1 cellular context compared by ENCODE assay signal in the genomic region with DNA sequence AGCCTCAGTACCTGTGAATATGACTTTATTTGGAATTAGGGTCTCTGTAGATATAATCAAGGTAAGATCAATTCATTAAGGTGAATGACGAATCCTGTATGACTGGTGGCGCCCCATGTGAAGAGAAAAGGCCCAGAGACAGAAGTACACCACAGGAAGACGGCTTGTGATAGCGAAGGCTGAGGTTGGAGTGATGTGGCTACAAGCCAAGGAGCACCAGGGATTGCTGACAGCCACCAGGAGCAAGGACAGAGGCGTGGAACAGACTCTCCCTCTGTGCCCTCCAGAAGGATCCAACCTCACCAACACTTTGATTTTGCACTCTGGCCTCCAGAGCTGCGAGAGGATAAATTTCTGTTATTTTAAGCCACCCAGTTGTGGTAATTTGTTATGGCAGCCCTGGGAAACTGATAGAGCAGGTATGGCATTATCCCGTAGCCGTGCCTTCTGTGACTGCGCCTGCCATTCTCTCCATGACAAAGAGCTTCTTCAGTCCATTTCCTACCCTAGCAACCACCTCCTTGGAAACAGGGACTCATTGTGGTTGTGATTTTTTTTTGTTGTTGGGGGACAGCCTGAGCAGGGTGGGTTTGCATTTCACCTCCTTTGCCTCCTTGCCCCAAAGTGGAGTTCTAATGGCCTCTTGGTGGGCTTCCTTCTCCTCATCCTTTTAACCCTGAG.
TF ChIP-seq lines count a peak whose summit lies in the region.

No MANE protein-coding gene starts in this region.

TF ChIP-seq in K562, 482 proteins besides CTCF, POLR2A, EP300 and RAD21:
- no peak for TF ChIP-seq PYGO2 (tag; IDR thresholded peaks at IDR 0.05)
- no peak for TF ChIP-seq TAF1 (IDR thresholded peaks at IDR 0.05; ENCODE audit: control insufficient read depth, extremely low read depth, insufficient read depth, low read length, severe bottlenecking)
- TF ChIP-seq HMG20A (CRISPR knock-in tag; conservative IDR thresholded peaks at IDR 0.05): no peak
- TF ChIP-seq ZNF778 (CRISPR knock-in tag; IDR thresholded peaks at IDR 0.05): no peak
- TF ChIP-seq NCOR1 (IDR thresholded peaks at IDR 0.05): no peak
- no peak for TF ChIP-seq TRIM28 (IDR thresholded peaks at IDR 0.05)
- TF ChIP-seq ZNF175 (CRISPR knock-in tag; IDR thresholded peaks at IDR 0.05; ENCODE audit: low read depth): no peak
- TF ChIP-seq CBX2 (IDR thresholded peaks at IDR 0.05; ENCODE audit: insufficient read depth, low read length, poor library complexity, severe bottlenecking): no peak
- TF ChIP-seq PHF21A (IDR thresholded peaks at IDR 0.05; ENCODE audit: borderline replicate concordance, low read depth): no peak
- no peak for TF ChIP-seq NFIX (CRISPR knock-in tag; IDR thresholded peaks at IDR 0.05; ENCODE audit: low read depth)
- TF ChIP-seq SIN3A (IDR thresholded peaks at IDR 0.05; ENCODE audit: borderline replicate concordance in 2 of 2, control insufficient read depth in 1 of 2, low read depth in 2 of 2, low read length in 2 of 2): no peak
- TF ChIP-seq KLF10 (CRISPR knock-in tag; IDR thresholded peaks at IDR 0.05): no peak
- TF ChIP-seq TAF7 (tag; IDR thresholded peaks at IDR 0.05): no peak
- TF ChIP-seq TARDBP (IDR thresholded peaks at IDR 0.05): no peak
- no peak for TF ChIP-seq ZNF79 (CRISPR knock-in tag; IDR thresholded peaks at IDR 0.05; ENCODE audit: low read depth)
- no peak for TF ChIP-seq SMAD2 (IDR thresholded peaks at IDR 0.05; ENCODE audit: low read depth, low read length)
- TF ChIP-seq DPF2 (IDR thresholded peaks at IDR 0.05): no peak
- TF ChIP-seq ZFP36 (IDR thresholded peaks at IDR 0.05; ENCODE audit: low read depth, low read length, partially characterized antibody): peak; percentile 23
- TF ChIP-seq, protein P1, sequence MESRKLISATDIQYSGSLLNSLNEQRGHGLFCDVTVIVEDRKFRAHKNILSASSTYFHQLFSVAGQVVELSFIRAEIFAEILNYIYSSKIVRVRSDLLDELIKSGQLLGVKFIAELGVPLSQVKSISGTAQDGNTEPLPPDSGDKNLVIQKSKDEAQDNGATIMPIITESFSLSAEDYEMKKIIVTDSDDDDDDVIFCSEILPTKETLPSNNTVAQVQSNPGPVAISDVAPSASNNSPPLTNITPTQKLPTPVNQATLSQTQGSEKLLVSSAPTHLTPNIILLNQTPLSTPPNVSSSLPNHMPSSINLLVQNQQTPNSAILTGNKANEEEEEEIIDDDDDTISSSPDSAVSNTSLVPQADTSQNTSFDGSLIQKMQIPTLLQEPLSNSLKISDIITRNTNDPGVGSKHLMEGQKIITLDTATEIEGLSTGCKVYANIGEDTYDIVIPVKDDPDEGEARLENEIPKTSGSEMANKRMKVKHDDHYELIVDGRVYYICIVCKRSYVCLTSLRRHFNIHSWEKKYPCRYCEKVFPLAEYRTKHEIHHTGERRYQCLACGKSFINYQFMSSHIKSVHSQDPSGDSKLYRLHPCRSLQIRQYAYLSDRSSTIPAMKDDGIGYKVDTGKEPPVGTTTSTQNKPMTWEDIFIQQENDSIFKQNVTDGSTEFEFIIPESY (CRISPR knock-in tag; IDR thresholded peaks at IDR 0.05): no peak
- no peak for TF ChIP-seq FUS (optimal IDR thresholded peaks at IDR 0.05; ENCODE audit: low read depth, low read length)
- TF ChIP-seq, protein P2, sequence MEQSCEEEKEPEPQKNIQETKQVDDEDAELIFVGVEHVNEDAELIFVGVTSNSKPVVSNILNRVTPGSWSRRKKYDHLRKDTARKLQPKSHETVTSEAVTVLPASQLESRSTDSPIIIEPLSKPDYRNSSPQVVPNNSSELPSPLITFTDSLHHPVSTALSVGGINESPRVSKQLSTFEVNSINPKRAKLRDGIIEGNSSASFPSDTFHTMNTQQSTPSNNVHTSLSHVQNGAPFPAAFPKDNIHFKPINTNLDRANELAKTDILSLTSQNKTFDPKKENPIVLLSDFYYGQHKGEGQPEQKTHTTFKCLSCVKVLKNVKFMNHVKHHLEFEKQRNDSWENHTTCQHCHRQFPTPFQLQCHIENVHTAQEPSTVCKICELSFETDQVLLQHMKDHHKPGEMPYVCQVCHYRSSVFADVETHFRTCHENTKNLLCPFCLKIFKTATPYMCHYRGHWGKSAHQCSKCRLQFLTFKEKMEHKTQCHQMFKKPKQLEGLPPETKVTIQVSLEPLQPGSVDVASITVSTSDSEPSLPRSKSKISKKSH (CRISPR knock-in tag; IDR thresholded peaks at IDR 0.05): no peak
- TF ChIP-seq RCOR1 (IDR thresholded peaks at IDR 0.05; ENCODE audit: borderline replicate concordance in 1 of 2, low read depth in 2 of 2, low read length in 2 of 2): peak in 1 of 2 experiments; percentile 58; a peak in 1 of 4 replicates
- no peak for TF ChIP-seq MIER1 (IDR thresholded peaks at IDR 0.05; ENCODE audit: low read depth)
- no peak for TF ChIP-seq KDM2B (CRISPR knock-in tag; IDR thresholded peaks at IDR 0.05)
- TF ChIP-seq, protein P3, sequence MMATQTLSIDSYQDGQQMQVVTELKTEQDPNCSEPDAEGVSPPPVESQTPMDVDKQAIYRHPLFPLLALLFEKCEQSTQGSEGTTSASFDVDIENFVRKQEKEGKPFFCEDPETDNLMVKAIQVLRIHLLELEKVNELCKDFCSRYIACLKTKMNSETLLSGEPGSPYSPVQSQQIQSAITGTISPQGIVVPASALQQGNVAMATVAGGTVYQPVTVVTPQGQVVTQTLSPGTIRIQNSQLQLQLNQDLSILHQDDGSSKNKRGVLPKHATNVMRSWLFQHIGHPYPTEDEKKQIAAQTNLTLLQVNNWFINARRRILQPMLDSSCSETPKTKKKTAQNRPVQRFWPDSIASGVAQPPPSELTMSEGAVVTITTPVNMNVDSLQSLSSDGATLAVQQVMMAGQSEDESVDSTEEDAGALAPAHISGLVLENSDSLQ (IDR thresholded peaks at IDR 0.05): no peak
- TF ChIP-seq NFIC (IDR thresholded peaks at IDR 0.05): peak; percentile 61
- TF ChIP-seq SNIP1 (IDR thresholded peaks at IDR 0.05; ENCODE audit: low read depth): no peak
- no peak for TF ChIP-seq ZKSCAN3 (CRISPR knock-in tag; IDR thresholded peaks at IDR 0.05)
- TF ChIP-seq RFX1 (IDR thresholded peaks at IDR 0.05): peak; percentile 28; the same call in 1 of the 2 replicates
- no peak for TF ChIP-seq HOXB6 (CRISPR knock-in tag; IDR thresholded peaks at IDR 0.05; ENCODE audit: borderline replicate concordance)
- TF ChIP-seq CBX1 (IDR thresholded peaks at IDR 0.05; ENCODE audit: low read depth): no peak
- no peak for TF ChIP-seq ZNF212 (CRISPR knock-in tag; IDR thresholded peaks at IDR 0.05)
- TF ChIP-seq, protein P4, sequence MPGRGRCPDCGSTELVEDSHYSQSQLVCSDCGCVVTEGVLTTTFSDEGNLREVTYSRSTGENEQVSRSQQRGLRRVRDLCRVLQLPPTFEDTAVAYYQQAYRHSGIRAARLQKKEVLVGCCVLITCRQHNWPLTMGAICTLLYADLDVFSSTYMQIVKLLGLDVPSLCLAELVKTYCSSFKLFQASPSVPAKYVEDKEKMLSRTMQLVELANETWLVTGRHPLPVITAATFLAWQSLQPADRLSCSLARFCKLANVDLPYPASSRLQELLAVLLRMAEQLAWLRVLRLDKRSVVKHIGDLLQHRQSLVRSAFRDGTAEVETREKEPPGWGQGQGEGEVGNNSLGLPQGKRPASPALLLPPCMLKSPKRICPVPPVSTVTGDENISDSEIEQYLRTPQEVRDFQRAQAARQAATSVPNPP (IDR thresholded peaks at IDR 0.05; ENCODE audit: borderline replicate concordance, insufficient read depth, insufficient read length): no peak
- TF ChIP-seq ZNF263 (CRISPR knock-in tag; IDR thresholded peaks at IDR 0.05; ENCODE audit: borderline replicate concordance): peak; percentile 39; the same call in 1 of the 2 replicates
- no peak for TF ChIP-seq SREBF2 (CRISPR knock-in tag; IDR thresholded peaks at IDR 0.05)
- no peak for TF ChIP-seq SRSF1 (IDR thresholded peaks at IDR 0.05; ENCODE audit: low read depth, low read length)
- TF ChIP-seq, protein P5, sequence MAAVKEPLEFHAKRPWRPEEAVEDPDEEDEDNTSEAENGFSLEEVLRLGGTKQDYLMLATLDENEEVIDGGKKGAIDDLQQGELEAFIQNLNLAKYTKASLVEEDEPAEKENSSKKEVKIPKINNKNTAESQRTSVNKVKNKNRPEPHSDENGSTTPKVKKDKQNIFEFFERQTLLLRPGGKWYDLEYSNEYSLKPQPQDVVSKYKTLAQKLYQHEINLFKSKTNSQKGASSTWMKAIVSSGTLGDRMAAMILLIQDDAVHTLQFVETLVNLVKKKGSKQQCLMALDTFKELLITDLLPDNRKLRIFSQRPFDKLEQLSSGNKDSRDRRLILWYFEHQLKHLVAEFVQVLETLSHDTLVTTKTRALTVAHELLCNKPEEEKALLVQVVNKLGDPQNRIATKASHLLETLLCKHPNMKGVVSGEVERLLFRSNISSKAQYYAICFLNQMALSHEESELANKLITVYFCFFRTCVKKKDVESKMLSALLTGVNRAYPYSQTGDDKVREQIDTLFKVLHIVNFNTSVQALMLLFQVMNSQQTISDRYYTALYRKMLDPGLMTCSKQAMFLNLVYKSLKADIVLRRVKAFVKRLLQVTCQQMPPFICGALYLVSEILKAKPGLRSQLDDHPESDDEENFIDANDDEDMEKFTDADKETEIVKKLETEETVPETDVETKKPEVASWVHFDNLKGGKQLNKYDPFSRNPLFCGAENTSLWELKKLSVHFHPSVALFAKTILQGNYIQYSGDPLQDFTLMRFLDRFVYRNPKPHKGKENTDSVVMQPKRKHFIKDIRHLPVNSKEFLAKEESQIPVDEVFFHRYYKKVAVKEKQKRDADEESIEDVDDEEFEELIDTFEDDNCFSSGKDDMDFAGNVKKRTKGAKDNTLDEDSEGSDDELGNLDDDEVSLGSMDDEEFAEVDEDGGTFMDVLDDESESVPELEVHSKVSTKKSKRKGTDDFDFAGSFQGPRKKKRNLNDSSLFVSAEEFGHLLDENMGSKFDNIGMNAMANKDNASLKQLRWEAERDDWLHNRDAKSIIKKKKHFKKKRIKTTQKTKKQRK (IDR thresholded peaks at IDR 0.05; ENCODE audit: borderline replicate concordance, low read depth, low read length): no peak
- TF ChIP-seq, protein P6, sequence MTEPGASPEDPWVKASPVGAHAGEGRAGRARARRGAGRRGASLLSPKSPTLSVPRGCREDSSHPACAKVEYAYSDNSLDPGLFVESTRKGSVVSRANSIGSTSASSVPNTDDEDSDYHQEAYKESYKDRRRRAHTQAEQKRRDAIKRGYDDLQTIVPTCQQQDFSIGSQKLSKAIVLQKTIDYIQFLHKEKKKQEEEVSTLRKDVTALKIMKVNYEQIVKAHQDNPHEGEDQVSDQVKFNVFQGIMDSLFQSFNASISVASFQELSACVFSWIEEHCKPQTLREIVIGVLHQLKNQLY (CRISPR knock-in tag; conservative IDR thresholded peaks at IDR 0.05): no peak
- no peak for TF ChIP-seq NR1H2 (CRISPR knock-in tag; IDR thresholded peaks at IDR 0.05)
- TF ChIP-seq, protein P7, sequence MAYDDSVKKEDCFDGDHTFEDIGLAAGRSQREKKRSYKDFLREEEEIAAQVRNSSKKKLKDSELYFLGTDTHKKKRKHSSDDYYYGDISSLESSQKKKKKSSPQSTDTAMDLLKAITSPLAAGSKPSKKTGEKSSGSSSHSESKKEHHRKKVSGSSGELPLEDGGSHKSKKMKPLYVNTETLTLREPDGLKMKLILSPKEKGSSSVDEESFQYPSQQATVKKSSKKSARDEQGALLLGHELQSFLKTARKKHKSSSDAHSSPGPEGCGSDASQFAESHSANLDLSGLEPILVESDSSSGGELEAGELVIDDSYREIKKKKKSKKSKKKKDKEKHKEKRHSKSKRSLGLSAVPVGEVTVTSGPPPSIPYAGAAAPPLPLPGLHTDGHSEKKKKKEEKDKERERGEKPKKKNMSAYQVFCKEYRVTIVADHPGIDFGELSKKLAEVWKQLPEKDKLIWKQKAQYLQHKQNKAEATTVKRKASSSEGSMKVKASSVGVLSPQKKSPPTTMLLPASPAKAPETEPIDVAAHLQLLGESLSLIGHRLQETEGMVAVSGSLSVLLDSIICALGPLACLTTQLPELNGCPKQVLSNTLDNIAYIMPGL (CRISPR knock-in tag; IDR thresholded peaks at IDR 0.05): no peak
- no peak for TF ChIP-seq NUFIP1 (IDR thresholded peaks at IDR 0.05; ENCODE audit: partially characterized antibody)
- TF ChIP-seq ZNF24 (IDR thresholded peaks at IDR 0.05): no peak
